37 cellular contexts compared by ENCODE assay signal in genomic region chr3:103977417-103977816, GRCh38.
"Had no signal": no experiment of that assay in that cellular context is flagged by ENCODE, and none has a peak within 500 bp of the region (broad histone marks: within the 10 kb centered on the region; RNA-seq: fewer than 3 reads in every experiment).

No MANE protein-coding gene starts in this region.

- H3K9me3 Mint-ChIP-seq: activated naive CD4-positive, alpha-beta T cell treated with anti-CD3 and anti-CD28 coated beads for 36 hours; activated T-helper 1 cell treated with anti-CD3 and anti-CD28 coated beads, Interleukin-12 subunit alpha, Interleukin-12 subunit beta, Interleukin-2, Interleukin-4 antibody, amounts not matched to agents 30 ng/mL and 10 ng/mL and 1 ng/mL, durations not matched to agents 14 hours and 24 hours and 36 hours; stimulated activated naive B cell treated with anti-CD40 and anti-IgM and Interleukin-4, amounts not matched to agents 10 μg/mL and 1 μg/mL and 100 μg/mL, for 72 hours had no signal

- H3K27me3 Mint-ChIP-seq: activated naive CD8-positive, alpha-beta T cell treated with anti-CD3 and anti-CD28 coated beads for 36 hours; effector memory CD8-positive, alpha-beta T cell; naive thymus-derived CD4-positive, alpha-beta T cell; stimulated activated naive B cell treated with anti-CD40 and anti-IgM and Interleukin-4, amounts not matched to agents 10 μg/mL and 1 μg/mL and 100 μg/mL, for 72 hours had no signal

- H3K4me1 ChIP-seq: adrenal gland, body of pancreas, gastroesophageal sphincter, prostate gland, stomach, thyroid gland, upper lobe of left lung, vagina had no signal

- H3K27ac Mint-ChIP-seq: activated naive CD4-positive, alpha-beta T cell treated with anti-CD3 and anti-CD28 coated beads for 36 hours; activated naive CD8-positive, alpha-beta T cell treated with anti-CD3 and anti-CD28 coated beads for 36 hours; activated T-helper 1 cell treated with anti-CD3 and anti-CD28 coated beads, Interleukin-12 subunit alpha, Interleukin-12 subunit beta, Interleukin-2, Interleukin-4 antibody, amounts not matched to agents 30 ng/mL and 10 ng/mL and 1 ng/mL, durations not matched to agents 14 hours and 24 hours and 36 hours; effector memory CD8-positive, alpha-beta T cell; immature natural killer cell; naive thymus-derived CD4-positive, alpha-beta T cell; stimulated activated naive B cell treated with anti-CD40 and anti-IgM and Interleukin-4, amounts not matched to agents 10 μg/mL and 1 μg/mL and 100 μg/mL, for 72 hours had no signal

- H3K4me3 Mint-ChIP-seq: activated naive CD4-positive, alpha-beta T cell treated with anti-CD3 and anti-CD28 coated beads for 36 hours; activated naive CD8-positive, alpha-beta T cell treated with anti-CD3 and anti-CD28 coated beads for 36 hours; activated T-helper 1 cell treated with anti-CD3 and anti-CD28 coated beads, Interleukin-12 subunit alpha, Interleukin-12 subunit beta, Interleukin-2, Interleukin-4 antibody, amounts not matched to agents 30 ng/mL and 10 ng/mL and 1 ng/mL, durations not matched to agents 14 hours and 24 hours and 36 hours; effector memory CD8-positive, alpha-beta T cell; immature natural killer cell; naive thymus-derived CD4-positive, alpha-beta T cell; stimulated activated naive B cell treated with anti-CD40 and anti-IgM and Interleukin-4, amounts not matched to agents 10 μg/mL and 1 μg/mL and 100 μg/mL, for 72 hours had no signal

- H3K4me1 Mint-ChIP-seq: activated naive CD8-positive, alpha-beta T cell treated with anti-CD3 and anti-CD28 coated beads for 36 hours; immature natural killer cell; naive thymus-derived CD4-positive, alpha-beta T cell; stimulated activated naive B cell treated with anti-CD40 and anti-IgM and Interleukin-4, amounts not matched to agents 10 μg/mL and 1 μg/mL and 100 μg/mL, for 72 hours had no signal

- H3K36me3 ChIP-seq: adrenal gland, gastroesophageal sphincter, pancreas, prostate gland, stomach, thyroid gland, upper lobe of left lung, vagina, WERI-Rb-1 had no signal

- H3K36me3 Mint-ChIP-seq: activated naive CD8-positive, alpha-beta T cell treated with anti-CD3 and anti-CD28 coated beads for 36 hours; immature natural killer cell; naive thymus-derived CD4-positive, alpha-beta T cell; stimulated activated naive B cell treated with anti-CD40 and anti-IgM and Interleukin-4, amounts not matched to agents 10 μg/mL and 1 μg/mL and 100 μg/mL, for 72 hours had no signal

- ATAC-seq: activated CD4-positive, CD25-positive, alpha-beta regulatory T cell treated with anti-CD3 and anti-CD28 coated beads, Interleukin-2, amount 50 U/mL, for 24 hours; effector memory CD8-positive, alpha-beta T cell; gastroesophageal sphincter; left colon; naive thymus-derived CD4-positive, alpha-beta T cell; stimulated activated naive B cell treated with anti-CD40 and anti-IgM and Interleukin-4, amounts not matched to agents 10 μg/mL and 1 μg/mL and 100 μg/mL, for 72 hours had no signal

- H3K27me3 ChIP-seq: adrenal gland, body of pancreas, gastroesophageal sphincter, pancreas, stomach, thyroid gland, upper lobe of left lung, vagina had no signal

- H3K4me3 ChIP-seq: adrenal gland, body of pancreas, gastroesophageal sphincter, pancreas, prostate gland, stomach, thyroid gland, upper lobe of left lung, vagina had no signal

- DNase-seq: activated CD4-positive, alpha-beta T cell treated with anti-CD3 and anti-CD28 coated beads for 48 hours; activated CD4-positive, alpha-beta T cell treated with anti-CD3 and anti-CD28 coated beads, Interleukin-2, amount 50 U/mL, for 48 hours; activated CD8-positive, alpha-beta memory T cell treated with anti-CD3 and anti-CD28 coated beads for 24 hours; activated CD8-positive, alpha-beta memory T cell treated with anti-CD3 and anti-CD28 coated beads, Interleukin-2, amount 50 U/mL, for 4 hours; activated effector memory CD4-positive, alpha-beta T cell treated with anti-CD3 and anti-CD28 coated beads, Interleukin-2, amount 50 U/mL, for 16 hours; activated naive CD4-positive, alpha-beta T cell treated with anti-CD3 and anti-CD28 coated beads for 36 hours; activated naive CD8-positive, alpha-beta T cell treated with anti-CD3 and anti-CD28 coated beads for 36 hours; activated T-cell treated with anti-CD3 and anti-CD28 coated beads, Interleukin-2, amount 50 U/mL, for 1 hour; adrenal gland; aorta; body of pancreas; cortex of kidney; effector memory CD8-positive, alpha-beta T cell; erythroblast; hippocampal formation; immature natural killer cell; kidney; left colon; mammary epithelial cell; midbrain; naive thymus-derived CD4-positive, alpha-beta T cell; nucleus accumbens; pancreas; retina; stimulated activated CD4-positive, alpha-beta T cell treated with anti-CD3 and anti-CD28 coated beads, Interleukin-15, amount 100 ng/mL, for 24 hours; stimulated activated CD4-positive, alpha-beta T cell treated with anti-CD3 and anti-CD28 coated beads, Interleukin-2, amount 100 ng/mL, for 24 hours; stimulated activated naive B cell treated with anti-CD40 and anti-IgM and Interleukin-4, amounts not matched to agents 10 μg/mL and 1 μg/mL and 100 μg/mL, for 72 hours; stomach; T1000; thyroid gland; upper lobe of left lung; WERI-Rb-1 had no signal

- H3K27ac ChIP-seq: adrenal gland, gastroesophageal sphincter, pancreas, prostate gland, stomach, thyroid gland, upper lobe of left lung, vagina, WERI-Rb-1 had no signal

- H3K9me3 ChIP-seq: adrenal gland, body of pancreas, gastroesophageal sphincter, pancreas, prostate gland, stomach, thyroid gland, upper lobe of left lung, vagina had no signal
